2 cellular contexts compared by ENCODE assay signal in the genomic region with DNA sequence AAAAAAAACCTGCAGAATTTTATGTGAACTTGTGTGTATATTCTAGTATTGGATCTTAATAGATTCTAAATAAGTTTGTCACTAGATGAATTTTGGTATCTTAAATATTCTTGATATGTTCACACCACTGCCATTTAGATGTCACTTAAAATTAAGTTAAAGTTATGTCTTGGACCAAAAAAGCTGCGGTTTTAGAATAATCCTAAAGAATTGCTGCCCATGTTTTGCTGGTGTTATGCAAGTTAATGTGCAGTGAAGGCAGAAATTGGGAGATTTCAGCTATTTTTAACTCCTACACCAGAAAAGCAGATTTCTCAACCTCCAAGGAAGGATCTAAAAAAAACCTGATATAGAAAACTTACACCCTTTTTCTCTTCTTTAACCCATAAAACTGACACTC.
TF ChIP-seq lines count a peak whose summit lies in the region.

No MANE protein-coding gene starts in this region.

TF ChIP-seq in SK-N-SH, 30 proteins besides CTCF, POLR2A, EP300 and RAD21 (continued from another document):
- TF ChIP-seq JUND (IDR thresholded peaks at IDR 0.05): no peak
- TF ChIP-seq, protein P1, sequence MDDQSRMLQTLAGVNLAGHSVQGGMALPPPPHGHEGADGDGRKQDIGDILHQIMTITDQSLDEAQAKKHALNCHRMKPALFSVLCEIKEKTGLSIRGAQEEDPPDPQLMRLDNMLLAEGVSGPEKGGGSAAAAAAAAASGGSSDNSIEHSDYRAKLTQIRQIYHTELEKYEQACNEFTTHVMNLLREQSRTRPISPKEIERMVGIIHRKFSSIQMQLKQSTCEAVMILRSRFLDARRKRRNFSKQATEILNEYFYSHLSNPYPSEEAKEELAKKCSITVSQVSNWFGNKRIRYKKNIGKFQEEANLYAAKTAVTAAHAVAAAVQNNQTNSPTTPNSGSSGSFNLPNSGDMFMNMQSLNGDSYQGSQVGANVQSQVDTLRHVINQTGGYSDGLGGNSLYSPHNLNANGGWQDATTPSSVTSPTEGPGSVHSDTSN (IDR thresholded peaks at IDR 0.05): no peak
- TF ChIP-seq TAF1 (IDR thresholded peaks at IDR 0.05; ENCODE audit: borderline replicate concordance, low read depth, low read length): no peak
- TF ChIP-seq, protein P2, sequence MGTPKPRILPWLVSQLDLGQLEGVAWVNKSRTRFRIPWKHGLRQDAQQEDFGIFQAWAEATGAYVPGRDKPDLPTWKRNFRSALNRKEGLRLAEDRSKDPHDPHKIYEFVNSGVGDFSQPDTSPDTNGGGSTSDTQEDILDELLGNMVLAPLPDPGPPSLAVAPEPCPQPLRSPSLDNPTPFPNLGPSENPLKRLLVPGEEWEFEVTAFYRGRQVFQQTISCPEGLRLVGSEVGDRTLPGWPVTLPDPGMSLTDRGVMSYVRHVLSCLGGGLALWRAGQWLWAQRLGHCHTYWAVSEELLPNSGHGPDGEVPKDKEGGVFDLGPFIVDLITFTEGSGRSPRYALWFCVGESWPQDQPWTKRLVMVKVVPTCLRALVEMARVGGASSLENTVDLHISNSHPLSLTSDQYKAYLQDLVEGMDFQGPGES (IDR thresholded peaks at IDR 0.05; ENCODE audit: low read depth, low read length): no peak
- no peak for TF ChIP-seq EZH2phosphoT487 (IDR thresholded peaks at IDR 0.05; ENCODE audit: borderline replicate concordance, low read depth)
- no peak for TF ChIP-seq RCOR1 (IDR thresholded peaks at IDR 0.05; ENCODE audit: low read length)
- TF ChIP-seq TCF12 (IDR thresholded peaks at IDR 0.05): no peak
- TF ChIP-seq MEF2A (IDR thresholded peaks at IDR 0.05; ENCODE audit: borderline replicate concordance, low read depth): no peak
- no peak for TF ChIP-seq CHD2 (IDR thresholded peaks at IDR 0.05; ENCODE audit: low read length, partially characterized antibody)
- TF ChIP-seq TEAD4 (IDR thresholded peaks at IDR 0.05; ENCODE audit: borderline replicate concordance, insufficient read depth): no peak

TF ChIP-seq in SK-N-SH treated with all-trans-retinoic acid at 6 μM for 48 hours, 23 proteins besides CTCF, POLR2A, EP300 and RAD21 (continued from another document):
- TF ChIP-seq, protein P3, sequence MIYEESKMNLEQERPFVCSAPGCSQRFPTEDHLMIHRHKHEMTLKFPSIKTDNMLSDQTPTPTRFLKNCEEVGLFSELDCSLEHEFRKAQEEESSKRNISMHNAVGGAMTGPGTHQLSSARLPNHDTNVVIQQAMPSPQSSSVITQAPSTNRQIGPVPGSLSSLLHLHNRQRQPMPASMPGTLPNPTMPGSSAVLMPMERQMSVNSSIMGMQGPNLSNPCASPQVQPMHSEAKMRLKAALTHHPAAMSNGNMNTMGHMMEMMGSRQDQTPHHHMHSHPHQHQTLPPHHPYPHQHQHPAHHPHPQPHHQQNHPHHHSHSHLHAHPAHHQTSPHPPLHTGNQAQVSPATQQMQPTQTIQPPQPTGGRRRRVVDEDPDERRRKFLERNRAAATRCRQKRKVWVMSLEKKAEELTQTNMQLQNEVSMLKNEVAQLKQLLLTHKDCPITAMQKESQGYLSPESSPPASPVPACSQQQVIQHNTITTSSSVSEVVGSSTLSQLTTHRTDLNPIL (CRISPR knock-in tag; IDR thresholded peaks at IDR 0.05; ENCODE audit: low read depth): no peak
- TF ChIP-seq PPARA (CRISPR knock-in tag; IDR thresholded peaks at IDR 0.05; ENCODE audit: borderline replicate concordance) (no peak), ZNF565 (CRISPR knock-in tag; conservative IDR thresholded peaks at IDR 0.05; ENCODE audit: low read depth) (no peak)
- TF ChIP-seq, protein P4, sequence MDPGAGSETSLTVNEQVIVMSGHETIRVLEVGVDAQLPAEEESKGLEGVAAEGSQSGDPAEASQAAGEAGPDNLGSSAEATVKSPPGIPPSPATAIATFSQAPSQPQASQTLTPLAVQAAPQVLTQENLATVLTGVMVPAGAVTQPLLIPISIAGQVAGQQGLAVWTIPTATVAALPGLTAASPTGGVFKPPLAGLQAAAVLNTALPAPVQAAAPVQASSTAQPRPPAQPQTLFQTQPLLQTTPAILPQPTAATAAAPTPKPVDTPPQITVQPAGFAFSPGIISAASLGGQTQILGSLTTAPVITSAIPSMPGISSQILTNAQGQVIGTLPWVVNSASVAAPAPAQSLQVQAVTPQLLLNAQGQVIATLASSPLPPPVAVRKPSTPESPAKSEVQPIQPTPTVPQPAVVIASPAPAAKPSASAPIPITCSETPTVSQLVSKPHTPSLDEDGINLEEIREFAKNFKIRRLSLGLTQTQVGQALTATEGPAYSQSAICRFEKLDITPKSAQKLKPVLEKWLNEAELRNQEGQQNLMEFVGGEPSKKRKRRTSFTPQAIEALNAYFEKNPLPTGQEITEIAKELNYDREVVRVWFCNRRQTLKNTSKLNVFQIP (CRISPR knock-in tag; IDR thresholded peaks at IDR 0.05; ENCODE audit: borderline replicate concordance, low read depth): no peak
